ENCODE assay signal across 1 cellular context in the genomic region with DNA sequence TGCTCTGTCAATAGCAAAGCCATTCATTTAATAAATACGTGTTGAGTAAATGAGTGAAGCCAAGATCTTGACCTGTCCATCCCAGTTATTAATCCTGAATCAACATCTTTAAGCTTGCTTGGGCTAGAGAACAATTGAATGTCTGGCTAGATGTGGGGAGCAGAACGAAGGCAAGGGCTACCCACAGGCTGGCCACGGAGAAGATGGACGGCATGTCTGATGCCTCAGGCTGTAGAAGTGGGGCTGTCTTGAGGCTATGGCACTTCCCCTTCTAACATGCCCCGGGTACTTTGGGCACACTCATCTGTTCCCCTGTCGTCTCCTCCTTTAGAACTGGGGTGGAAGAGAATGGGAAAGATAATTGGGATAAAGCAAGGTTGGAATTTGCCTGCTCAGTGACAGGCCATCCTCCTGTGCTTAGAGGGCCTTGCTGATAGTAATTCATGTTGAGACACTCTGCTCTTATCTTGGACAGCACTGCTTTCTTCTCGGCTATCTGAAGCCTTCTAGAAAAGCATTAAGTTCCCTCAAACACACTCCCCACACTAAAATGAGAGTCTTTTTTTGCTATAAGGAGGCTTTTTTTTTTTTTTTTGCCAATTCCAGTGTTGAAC.
TF ChIP-seq lines count a peak whose summit lies in the region.

No MANE protein-coding gene starts in this region.

TF ChIP-seq in K562, 482 proteins besides CTCF, POLR2A, EP300 and RAD21 (continues in another document):
- no peak for TF ChIP-seq DIDO1 (tag; IDR thresholded peaks at IDR 0.05; ENCODE audit: low read depth)
- no peak for TF ChIP-seq RFX1 (IDR thresholded peaks at IDR 0.05)
- TF ChIP-seq HDAC1 (IDR thresholded peaks at IDR 0.05), result peak in 1 of 2 experiments; percentile 45; a peak in 2 of 4 replicates
- TF ChIP-seq TARDBP (IDR thresholded peaks at IDR 0.05), result no peak
- 0 out of 2 replicates have a peak, but pooled peaks have one; percentile 35 for TF ChIP-seq CEBPB (tag; IDR thresholded peaks at IDR 0.05)
- 0 out of 2 replicates have a peak, but pooled peaks have one; percentile 11 for TF ChIP-seq CC2D1A (IDR thresholded peaks at IDR 0.05)
- peak; percentile 48; the same call in 1 of the 2 replicates for TF ChIP-seq GATA2 (CRISPR knock-in tag; IDR thresholded peaks at IDR 0.05)
- TF ChIP-seq NCOR1 (IDR thresholded peaks at IDR 0.05), result peak; percentile 55; the same call in 1 of the 2 replicates
- no peak for TF ChIP-seq SMAD1 (IDR thresholded peaks at IDR 0.05; ENCODE audit: low read depth, low read length, partially characterized antibody)
- TF ChIP-seq, protein P1, sequence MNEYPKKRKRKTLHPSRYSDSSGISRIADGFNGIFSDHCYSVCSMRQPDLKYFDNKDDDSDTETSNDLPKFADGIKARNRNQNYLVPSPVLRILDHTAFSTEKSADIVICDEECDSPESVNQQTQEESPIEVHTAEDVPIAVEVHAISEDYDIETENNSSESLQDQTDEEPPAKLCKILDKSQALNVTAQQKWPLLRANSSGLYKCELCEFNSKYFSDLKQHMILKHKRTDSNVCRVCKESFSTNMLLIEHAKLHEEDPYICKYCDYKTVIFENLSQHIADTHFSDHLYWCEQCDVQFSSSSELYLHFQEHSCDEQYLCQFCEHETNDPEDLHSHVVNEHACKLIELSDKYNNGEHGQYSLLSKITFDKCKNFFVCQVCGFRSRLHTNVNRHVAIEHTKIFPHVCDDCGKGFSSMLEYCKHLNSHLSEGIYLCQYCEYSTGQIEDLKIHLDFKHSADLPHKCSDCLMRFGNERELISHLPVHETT (CRISPR knock-in tag; conservative IDR thresholded peaks at IDR 0.05 in 1 of 2, IDR thresholded peaks at IDR 0.05 in 1 of 2), result peak in 1 of 2 experiments; percentile 51; a peak in 1 of 4 replicates
- TF ChIP-seq TCF3 (CRISPR knock-in tag; IDR thresholded peaks at IDR 0.05), result peak; percentile 74
- TF ChIP-seq PHB2 (IDR thresholded peaks at IDR 0.05; ENCODE audit: low read depth), result no peak
- TF ChIP-seq, protein P2, sequence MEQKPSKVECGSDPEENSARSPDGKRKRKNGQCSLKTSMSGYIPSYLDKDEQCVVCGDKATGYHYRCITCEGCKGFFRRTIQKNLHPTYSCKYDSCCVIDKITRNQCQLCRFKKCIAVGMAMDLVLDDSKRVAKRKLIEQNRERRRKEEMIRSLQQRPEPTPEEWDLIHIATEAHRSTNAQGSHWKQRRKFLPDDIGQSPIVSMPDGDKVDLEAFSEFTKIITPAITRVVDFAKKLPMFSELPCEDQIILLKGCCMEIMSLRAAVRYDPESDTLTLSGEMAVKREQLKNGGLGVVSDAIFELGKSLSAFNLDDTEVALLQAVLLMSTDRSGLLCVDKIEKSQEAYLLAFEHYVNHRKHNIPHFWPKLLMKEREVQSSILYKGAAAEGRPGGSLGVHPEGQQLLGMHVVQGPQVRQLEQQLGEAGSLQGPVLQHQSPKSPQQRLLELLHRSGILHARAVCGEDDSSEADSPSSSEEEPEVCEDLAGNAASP (IDR thresholded peaks at IDR 0.05), result no peak
- TF ChIP-seq MED1 (CRISPR knock-in tag; IDR thresholded peaks at IDR 0.05; ENCODE audit: borderline replicate concordance), result no peak
- TF ChIP-seq, protein P3, sequence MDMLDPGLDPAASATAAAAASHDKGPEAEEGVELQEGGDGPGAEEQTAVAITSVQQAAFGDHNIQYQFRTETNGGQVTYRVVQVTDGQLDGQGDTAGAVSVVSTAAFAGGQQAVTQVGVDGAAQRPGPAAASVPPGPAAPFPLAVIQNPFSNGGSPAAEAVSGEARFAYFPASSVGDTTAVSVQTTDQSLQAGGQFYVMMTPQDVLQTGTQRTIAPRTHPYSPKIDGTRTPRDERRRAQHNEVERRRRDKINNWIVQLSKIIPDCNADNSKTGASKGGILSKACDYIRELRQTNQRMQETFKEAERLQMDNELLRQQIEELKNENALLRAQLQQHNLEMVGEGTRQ (CRISPR knock-in tag; IDR thresholded peaks at IDR 0.05), result no peak
- TF ChIP-seq CHD1 (IDR thresholded peaks at IDR 0.05; ENCODE audit: low read length), result no peak
- peak; percentile 86 for TF ChIP-seq DPF2 (IDR thresholded peaks at IDR 0.05)
- no peak for TF ChIP-seq SRSF9 (IDR thresholded peaks at IDR 0.05; ENCODE audit: borderline replicate concordance, low read depth, low read length)
- TF ChIP-seq, protein P4, sequence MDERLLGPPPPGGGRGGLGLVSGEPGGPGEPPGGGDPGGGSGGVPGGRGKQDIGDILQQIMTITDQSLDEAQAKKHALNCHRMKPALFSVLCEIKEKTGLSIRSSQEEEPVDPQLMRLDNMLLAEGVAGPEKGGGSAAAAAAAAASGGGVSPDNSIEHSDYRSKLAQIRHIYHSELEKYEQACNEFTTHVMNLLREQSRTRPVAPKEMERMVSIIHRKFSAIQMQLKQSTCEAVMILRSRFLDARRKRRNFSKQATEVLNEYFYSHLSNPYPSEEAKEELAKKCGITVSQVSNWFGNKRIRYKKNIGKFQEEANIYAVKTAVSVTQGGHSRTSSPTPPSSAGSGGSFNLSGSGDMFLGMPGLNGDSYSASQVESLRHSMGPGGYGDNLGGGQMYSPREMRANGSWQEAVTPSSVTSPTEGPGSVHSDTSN (CRISPR knock-in tag; IDR thresholded peaks at IDR 0.05; ENCODE audit: low read depth), result no peak
- TF ChIP-seq, protein P4 (tag; conservative IDR thresholded peaks at IDR 0.05; ENCODE audit: low read depth), result peak; percentile 75
- TF ChIP-seq NEUROD1 (IDR thresholded peaks at IDR 0.05; ENCODE audit: borderline replicate concordance, low read depth, low read length, partially characterized antibody), result no peak
- TF ChIP-seq, protein P5, sequence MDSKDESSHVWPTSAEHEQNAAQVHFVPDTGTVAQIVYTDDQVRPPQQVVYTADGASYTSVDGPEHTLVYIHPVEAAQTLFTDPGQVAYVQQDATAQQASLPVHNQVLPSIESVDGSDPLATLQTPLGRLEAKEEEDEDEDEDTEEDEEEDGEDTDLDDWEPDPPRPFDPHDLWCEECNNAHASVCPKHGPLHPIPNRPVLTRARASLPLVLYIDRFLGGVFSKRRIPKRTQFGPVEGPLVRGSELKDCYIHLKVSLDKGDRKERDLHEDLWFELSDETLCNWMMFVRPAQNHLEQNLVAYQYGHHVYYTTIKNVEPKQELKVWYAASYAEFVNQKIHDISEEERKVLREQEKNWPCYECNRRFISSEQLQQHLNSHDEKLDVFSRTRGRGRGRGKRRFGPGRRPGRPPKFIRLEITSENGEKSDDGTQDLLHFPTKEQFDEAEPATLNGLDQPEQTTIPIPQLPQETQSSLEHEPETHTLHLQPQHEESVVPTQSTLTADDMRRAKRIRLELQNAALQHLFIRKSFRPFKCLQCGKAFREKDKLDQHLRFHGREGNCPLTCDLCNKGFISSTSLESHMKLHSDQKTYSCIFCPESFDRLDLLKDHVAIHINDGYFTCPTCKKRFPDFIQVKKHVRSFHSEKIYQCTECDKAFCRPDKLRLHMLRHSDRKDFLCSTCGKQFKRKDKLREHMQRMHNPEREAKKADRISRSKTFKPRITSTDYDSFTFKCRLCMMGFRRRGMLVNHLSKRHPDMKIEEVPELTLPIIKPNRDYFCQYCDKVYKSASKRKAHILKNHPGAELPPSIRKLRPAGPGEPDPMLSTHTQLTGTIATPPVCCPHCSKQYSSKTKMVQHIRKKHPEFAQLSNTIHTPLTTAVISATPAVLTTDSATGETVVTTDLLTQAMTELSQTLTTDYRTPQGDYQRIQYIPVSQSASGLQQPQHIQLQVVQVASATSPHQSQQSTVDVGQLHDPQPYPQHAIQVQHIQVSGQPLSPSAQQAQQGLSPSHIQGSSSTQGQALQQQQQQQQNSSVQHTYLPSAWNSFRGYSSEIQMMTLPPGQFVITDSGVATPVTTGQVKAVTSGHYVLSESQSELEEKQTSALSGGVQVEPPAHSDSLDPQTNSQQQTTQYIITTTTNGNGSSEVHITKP (IDR thresholded peaks at IDR 0.05; ENCODE audit: partially characterized antibody), result no peak
- no peak for TF ChIP-seq RUNX1 (IDR thresholded peaks at IDR 0.05; ENCODE audit: low read depth)
- TF ChIP-seq ZNF354B (CRISPR knock-in tag; IDR thresholded peaks at IDR 0.05), result no peak
- TF ChIP-seq, protein P6, sequence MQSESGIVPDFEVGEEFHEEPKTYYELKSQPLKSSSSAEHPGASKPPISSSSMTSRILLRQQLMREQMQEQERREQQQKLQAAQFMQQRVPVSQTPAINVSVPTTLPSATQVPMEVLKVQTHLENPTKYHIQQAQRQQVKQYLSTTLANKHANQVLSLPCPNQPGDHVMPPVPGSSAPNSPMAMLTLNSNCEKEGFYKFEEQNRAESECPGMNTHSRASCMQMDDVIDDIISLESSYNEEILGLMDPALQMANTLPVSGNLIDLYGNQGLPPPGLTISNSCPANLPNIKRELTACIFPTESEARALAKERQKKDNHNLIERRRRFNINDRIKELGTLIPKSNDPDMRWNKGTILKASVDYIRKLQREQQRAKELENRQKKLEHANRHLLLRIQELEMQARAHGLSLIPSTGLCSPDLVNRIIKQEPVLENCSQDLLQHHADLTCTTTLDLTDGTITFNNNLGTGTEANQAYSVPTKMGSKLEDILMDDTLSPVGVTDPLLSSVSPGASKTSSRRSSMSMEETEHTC (IDR thresholded peaks at IDR 0.05), result no peak
- no peak for TF ChIP-seq CHD4 (IDR thresholded peaks at IDR 0.05; ENCODE audit: insufficient read depth, insufficient replicate concordance, low read depth, low read length, poor library complexity, severe bottlenecking)
- TF ChIP-seq NR1H2 (CRISPR knock-in tag; IDR thresholded peaks at IDR 0.05), result no peak
- TF ChIP-seq, protein P7, sequence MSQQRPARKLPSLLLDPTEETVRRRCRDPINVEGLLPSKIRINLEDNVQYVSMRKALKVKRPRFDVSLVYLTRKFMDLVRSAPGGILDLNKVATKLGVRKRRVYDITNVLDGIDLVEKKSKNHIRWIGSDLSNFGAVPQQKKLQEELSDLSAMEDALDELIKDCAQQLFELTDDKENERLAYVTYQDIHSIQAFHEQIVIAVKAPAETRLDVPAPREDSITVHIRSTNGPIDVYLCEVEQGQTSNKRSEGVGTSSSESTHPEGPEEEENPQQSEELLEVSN (IDR thresholded peaks at IDR 0.05; ENCODE audit: borderline replicate concordance in 1 of 2, extremely low read depth in 1 of 2, insufficient read depth in 1 of 2, insufficient read length in 1 of 2, low read depth in 1 of 2, low read length in 1 of 2, poor library complexity in 1 of 2, severe bottlenecking in 1 of 2), result no peak
- peak; percentile 33; the same call in 1 of the 2 replicates for TF ChIP-seq MTA2 (IDR thresholded peaks at IDR 0.05; ENCODE audit: low read depth)
- TF ChIP-seq, protein P8, sequence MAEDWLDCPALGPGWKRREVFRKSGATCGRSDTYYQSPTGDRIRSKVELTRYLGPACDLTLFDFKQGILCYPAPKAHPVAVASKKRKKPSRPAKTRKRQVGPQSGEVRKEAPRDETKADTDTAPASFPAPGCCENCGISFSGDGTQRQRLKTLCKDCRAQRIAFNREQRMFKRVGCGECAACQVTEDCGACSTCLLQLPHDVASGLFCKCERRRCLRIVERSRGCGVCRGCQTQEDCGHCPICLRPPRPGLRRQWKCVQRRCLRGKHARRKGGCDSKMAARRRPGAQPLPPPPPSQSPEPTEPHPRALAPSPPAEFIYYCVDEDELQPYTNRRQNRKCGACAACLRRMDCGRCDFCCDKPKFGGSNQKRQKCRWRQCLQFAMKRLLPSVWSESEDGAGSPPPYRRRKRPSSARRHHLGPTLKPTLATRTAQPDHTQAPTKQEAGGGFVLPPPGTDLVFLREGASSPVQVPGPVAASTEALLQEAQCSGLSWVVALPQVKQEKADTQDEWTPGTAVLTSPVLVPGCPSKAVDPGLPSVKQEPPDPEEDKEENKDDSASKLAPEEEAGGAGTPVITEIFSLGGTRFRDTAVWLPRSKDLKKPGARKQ (CRISPR knock-in tag; IDR thresholded peaks at IDR 0.05), result no peak
- no peak for TF ChIP-seq ZNF79 (CRISPR knock-in tag; IDR thresholded peaks at IDR 0.05; ENCODE audit: low read depth)
- TF ChIP-seq SREBF2 (CRISPR knock-in tag; IDR thresholded peaks at IDR 0.05), result no peak
- no peak for TF ChIP-seq ZNF561 (CRISPR knock-in tag; conservative IDR thresholded peaks at IDR 0.05)
- TF ChIP-seq NR4A1 (CRISPR knock-in tag; IDR thresholded peaks at IDR 0.05), result no peak
- TF ChIP-seq NR4A1 (tag; IDR thresholded peaks at IDR 0.05), result 0 out of 2 replicates have a peak, but pooled peaks have one; percentile 32
- no peak for TF ChIP-seq IRF2 (CRISPR knock-in tag; IDR thresholded peaks at IDR 0.05)
- TF ChIP-seq, protein P9, sequence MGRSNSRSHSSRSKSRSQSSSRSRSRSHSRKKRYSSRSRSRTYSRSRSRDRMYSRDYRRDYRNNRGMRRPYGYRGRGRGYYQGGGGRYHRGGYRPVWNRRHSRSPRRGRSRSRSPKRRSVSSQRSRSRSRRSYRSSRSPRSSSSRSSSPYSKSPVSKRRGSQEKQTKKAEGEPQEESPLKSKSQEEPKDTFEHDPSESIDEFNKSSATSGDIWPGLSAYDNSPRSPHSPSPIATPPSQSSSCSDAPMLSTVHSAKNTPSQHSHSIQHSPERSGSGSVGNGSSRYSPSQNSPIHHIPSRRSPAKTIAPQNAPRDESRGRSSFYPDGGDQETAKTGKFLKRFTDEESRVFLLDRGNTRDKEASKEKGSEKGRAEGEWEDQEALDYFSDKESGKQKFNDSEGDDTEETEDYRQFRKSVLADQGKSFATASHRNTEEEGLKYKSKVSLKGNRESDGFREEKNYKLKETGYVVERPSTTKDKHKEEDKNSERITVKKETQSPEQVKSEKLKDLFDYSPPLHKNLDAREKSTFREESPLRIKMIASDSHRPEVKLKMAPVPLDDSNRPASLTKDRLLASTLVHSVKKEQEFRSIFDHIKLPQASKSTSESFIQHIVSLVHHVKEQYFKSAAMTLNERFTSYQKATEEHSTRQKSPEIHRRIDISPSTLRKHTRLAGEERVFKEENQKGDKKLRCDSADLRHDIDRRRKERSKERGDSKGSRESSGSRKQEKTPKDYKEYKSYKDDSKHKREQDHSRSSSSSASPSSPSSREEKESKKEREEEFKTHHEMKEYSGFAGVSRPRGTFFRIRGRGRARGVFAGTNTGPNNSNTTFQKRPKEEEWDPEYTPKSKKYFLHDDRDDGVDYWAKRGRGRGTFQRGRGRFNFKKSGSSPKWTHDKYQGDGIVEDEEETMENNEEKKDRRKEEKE (IDR thresholded peaks at IDR 0.05; ENCODE audit: borderline replicate concordance in 1 of 2, control insufficient read depth in 1 of 2, low read depth in 2 of 2, low read length in 1 of 2), result 0 out of 4 replicates have a peak, but pooled peaks of 1 of the 2 experiments have one; percentile 15
- peak; percentile 66 for TF ChIP-seq TBP (optimal IDR thresholded peaks at IDR 0.05; ENCODE audit: low read depth, low read length)
- no peak for TF ChIP-seq ZNF717 (CRISPR knock-in tag; IDR thresholded peaks at IDR 0.05)
- TF ChIP-seq CBFB (CRISPR knock-in tag; IDR thresholded peaks at IDR 0.05), result no peak
- no peak for TF ChIP-seq NFXL1 (CRISPR knock-in tag; IDR thresholded peaks at IDR 0.05)
